In genomic region chr1:160209656-160210046, GRCh38 we compare ENCODE assay signal across 1 cellular context.
TF ChIP-seq lines count a peak whose summit lies in the region.

No MANE protein-coding gene starts in this region.

TF ChIP-seq in endothelial cell of umbilical vein, 7 proteins besides CTCF, POLR2A, EP300 and RAD21:
- TF ChIP-seq MAX (IDR thresholded peaks at IDR 0.05; ENCODE audit: insufficient read depth, insufficient read length) (no peak), MYC (IDR thresholded peaks at IDR 0.05; ENCODE audit: low read depth, low read length) (no peak), FOS (IDR thresholded peaks at IDR 0.05; ENCODE audit: borderline replicate concordance, insufficient read depth, low read length) (no peak), POLR2AphosphoS5 (IDR thresholded peaks at IDR 0.05; ENCODE audit: insufficient read depth, low read depth, low read length) (no peak), GATA2 (IDR thresholded peaks at IDR 0.05; ENCODE audit: insufficient read depth, insufficient read length, low read depth, low read length) (no peak), EZH2 (IDR thresholded peaks at IDR 0.05; ENCODE audit: borderline replicate concordance, low read depth, low read length, severe bottlenecking) (no peak), JUN (IDR thresholded peaks at IDR 0.05; ENCODE audit: borderline replicate concordance, insufficient read depth, insufficient read length, low read depth) (no peak)
